ENCODE assay signal across 21 cellular contexts in the genomic region with DNA sequence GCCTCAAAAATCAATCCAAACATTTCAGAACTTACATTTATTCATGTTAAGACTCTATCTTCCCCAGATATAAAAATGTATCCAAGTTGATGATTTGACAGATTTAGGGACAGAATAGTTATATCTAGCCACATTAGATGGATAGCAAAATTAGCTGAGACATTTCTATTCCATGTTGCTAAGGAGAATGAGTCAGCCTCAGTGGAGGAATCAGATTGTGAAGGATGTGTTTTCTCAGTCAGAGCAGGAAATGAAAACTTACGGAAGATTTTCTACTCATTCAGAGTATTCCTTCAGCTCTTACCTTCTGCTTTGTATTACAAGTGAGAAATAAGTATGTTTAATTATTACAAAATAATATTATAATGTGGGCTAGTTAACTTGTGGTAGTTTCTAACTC.
DNase-seq lines count a peak whose midpoint lies in the region; ATAC-seq and TF ChIP-seq lines count a peak whose summit lies in the region.
"Had no signal": no experiment of that assay in that cellular context is flagged by ENCODE, and none has a peak within 500 bp of the region (broad histone marks: within the 10 kb centered on the region; RNA-seq: fewer than 3 reads in every experiment).

No MANE protein-coding gene starts in this region.

- H2BK12ac ChIP-seq in mesenchymal stem cell (ENCODE audit: low read length in 2 of 2): no peak overlapping the region

- no peaks in the 10 kb centered on the region for H3K9me3 ChIP-seq in GM23248 (ENCODE audit: low read depth)
- no peaks in the 10 kb centered on the region for H3K9me3 ChIP-seq in mesenchymal stem cell (ENCODE audit: control insufficient read depth, low read length)
- H3K9me3 ChIP-seq in sigmoid colon: no peaks in the 10 kb centered on the region
- H3K9me3 ChIP-seq: MG63 had no signal

- H2AFZ ChIP-seq in GM23248 (no peak overlapping the region), mesenchymal stem cell (ENCODE audit: low read depth, low read length) (no peak overlapping the region)

- no peaks in the 10 kb centered on the region for H3K79me2 ChIP-seq in GM23248 (ENCODE audit: insufficient read depth)

- no peak overlapping the region for H3K9ac ChIP-seq in GM23248
- H3K9ac ChIP-seq in mesenchymal stem cell (ENCODE audit: low read length): no peak overlapping the region

- intact Hi-C loops in sigmoid colon (cut with DNase I): no loop called here

- H2BK120ac ChIP-seq in mesenchymal stem cell (ENCODE audit: low read depth, low read length): no peak overlapping the region

- DNase-seq in GM23248 (peak; percentile 4), epithelial cell of esophagus (ENCODE audit: low read depth) (peak; percentile 7), mesenchymal stem cell (peak; percentile 13), hypothalamus (lab: John Stamatoyannopoulos, UW) (no peak), sigmoid colon (no peak)
- DNase-seq: Calu3; CD8-positive, alpha-beta memory T cell; DMS153; GOT3; MG63; NCI-H1048; NCI-H1417 treated with DMSO at 0.1 percent for 48 hours; NCI-H1930; NCI-H2227 treated with DMSO at 0.1 percent for 48 hours; NCI-H510A; NCI-H748 treated with DMSO at 0.1 percent for 48 hours; SIG-M5 had no signal

- H2AK5ac ChIP-seq in mesenchymal stem cell (ENCODE audit: low read length, severe bottlenecking): no peak overlapping the region

- H3K79me1 ChIP-seq in mesenchymal stem cell (replicated peaks; ENCODE audit: low read length, poor library complexity, severe bottlenecking): no peaks in the 10 kb centered on the region

- no peak for TF ChIP-seq POLR2A in sigmoid colon (IDR thresholded peaks at IDR 0.05)

- no peak overlapping the region for H3K14ac ChIP-seq in mesenchymal stem cell (ENCODE audit: low read length in 2 of 2)

- H3K4me1 ChIP-seq in GM23248 (ENCODE audit: insufficient read depth) (no peaks in the 10 kb centered on the region), mesenchymal stem cell (ENCODE audit: control insufficient read depth, insufficient read depth, low read depth, low read length) (no peaks in the 10 kb centered on the region), sigmoid colon (no peaks in the 10 kb centered on the region)

- no peak for TF ChIP-seq CTCF in epithelial cell of esophagus (IDR thresholded peaks at IDR 0.05; ENCODE audit: insufficient read depth, low read depth, low read length, missing control alignments)
- no peak for TF ChIP-seq CTCF in sigmoid colon (IDR thresholded peaks at IDR 0.05)

- H3K18ac ChIP-seq in mesenchymal stem cell (ENCODE audit: low read depth in 1 of 2, low read length in 2 of 2): no peak overlapping the region

- H3K36me3 ChIP-seq in GM23248 (ENCODE audit: low read depth): no peaks in the 10 kb centered on the region
- no peaks in the 10 kb centered on the region for H3K36me3 ChIP-seq in mesenchymal stem cell (ENCODE audit: control insufficient read depth in 1 of 2, insufficient read depth in 2 of 2, low read depth in 1 of 2, low read length in 2 of 2)
- no peaks in the 10 kb centered on the region for H3K36me3 ChIP-seq in sigmoid colon
- H3K36me3 ChIP-seq: MG63 had no signal

- H3F3A ChIP-seq in GM23248 (ENCODE audit: insufficient read depth): no peaks in the 10 kb centered on the region

- H3K23ac ChIP-seq in mesenchymal stem cell (ENCODE audit: low read length in 2 of 2): no peak overlapping the region

- 3 to 14% methylated on average over 1 of the region's 1 CpG for WGBS in GM23248 (ENCODE audit: low coverage in 1 of 2, low lambda C conversion rate in 2 of 2, missing lambda C conversion rate in 2 of 2), 2 experiments
- WGBS in mesenchymal stem cell: no CpG with 5 or more reads among the region's 1 CpG
- WGBS in sigmoid colon, 2 donors: 77 to 83% methylated on average over 1 of the region's 1 CpG

- H2BK5ac ChIP-seq in mesenchymal stem cell (ENCODE audit: low read depth, low read length, poor library complexity, severe bottlenecking): no peak overlapping the region

- no peak overlapping the region for H4K91ac ChIP-seq in mesenchymal stem cell (ENCODE audit: low read length)

- H4K8ac ChIP-seq in mesenchymal stem cell (ENCODE audit: low read length): no peak overlapping the region

- ATAC-seq in SK-N-SH treated with all-trans-retinoic acid at 6 μM for 48 hours: peak; percentile 82
- no peak for ATAC-seq in HG03095 (IDR thresholded peaks at IDR 0.05; ENCODE audit: unreplicated experiment)
- no peak for ATAC-seq in GM18520 (IDR thresholded peaks at IDR 0.05; ENCODE audit: unreplicated experiment)

- no peaks in the 10 kb centered on the region for H3K27me3 ChIP-seq in GM23248 (replicated peaks; ENCODE audit: insufficient read depth)
- no peaks in the 10 kb centered on the region for H3K27me3 ChIP-seq in mesenchymal stem cell (ENCODE audit: control insufficient read depth in 1 of 2, insufficient read depth in 1 of 2, low read length in 2 of 2)
- H3K27me3 ChIP-seq in sigmoid colon: no peaks in the 10 kb centered on the region
- H3K27me3 ChIP-seq: MG63 had no signal

- no peak overlapping the region for H2BK15ac ChIP-seq in mesenchymal stem cell (ENCODE audit: low read depth, poor library complexity, severe bottlenecking)

- in situ Hi-C loops in GM23248 (cut with MboI): no loop called here

- H3K4me3 ChIP-seq in GM23248 (no peak overlapping the region), epithelial cell of esophagus (ENCODE audit: low read length) (no peak overlapping the region), mesenchymal stem cell (ENCODE audit: insufficient read depth in 1 of 2, low read depth in 1 of 2, low read length in 2 of 2) (no peak overlapping the region), sigmoid colon (no peak overlapping the region)
- H3K4me3 ChIP-seq: MG63 had no signal

- H3K4me2 ChIP-seq in GM23248 (ENCODE audit: unreplicated experiment): no peak overlapping the region
- H3K4me2 ChIP-seq in mesenchymal stem cell (ENCODE audit: low read length, poor library complexity, severe bottlenecking): no peak overlapping the region

- H3K9me2 ChIP-seq in GM23248 (ENCODE audit: insufficient read depth): no peaks in the 10 kb centered on the region

- H3K27ac ChIP-seq in GM23248: no peak overlapping the region
- no peak overlapping the region for H3K27ac ChIP-seq in mesenchymal stem cell (ENCODE audit: low read length, poor library complexity, severe bottlenecking)
- H3K27ac ChIP-seq in sigmoid colon: no peak overlapping the region
- H3K27ac ChIP-seq: C4-2B had no signal

- no peak for TF ChIP-seq EP300 in sigmoid colon (IDR thresholded peaks at IDR 0.05)

- H4K20me1 ChIP-seq in GM23248 (ENCODE audit: insufficient read depth): no peaks in the 10 kb centered on the region

- no peak overlapping the region for H3K4ac ChIP-seq in mesenchymal stem cell (ENCODE audit: low read depth in 1 of 2, low read length in 2 of 2)

TF ChIP-seq in SK-N-SH treated with all-trans-retinoic acid at 6 μM for 48 hours, 23 proteins besides CTCF, POLR2A, EP300 and RAD21 (continues in another document):
- TF ChIP-seq PPARA (CRISPR knock-in tag; IDR thresholded peaks at IDR 0.05; ENCODE audit: borderline replicate concordance) (no peak), ZNF70 (CRISPR knock-in tag; IDR thresholded peaks at IDR 0.05) (no peak), BACH2 (CRISPR knock-in tag; IDR thresholded peaks at IDR 0.05; ENCODE audit: borderline replicate concordance) (no peak), OSR1 (CRISPR knock-in tag; IDR thresholded peaks at IDR 0.05) (no peak), ESRRG (CRISPR knock-in tag; IDR thresholded peaks at IDR 0.05) (no peak), ZNF8 (CRISPR knock-in tag; IDR thresholded peaks at IDR 0.05) (no peak), TCF4 (CRISPR knock-in tag; IDR thresholded peaks at IDR 0.05; ENCODE audit: borderline replicate concordance) (no peak), CSDC2 (CRISPR knock-in tag; IDR thresholded peaks at IDR 0.05) (no peak), ZC3H10 (CRISPR knock-in tag; IDR thresholded peaks at IDR 0.05) (no peak), SNAI2 (CRISPR knock-in tag; IDR thresholded peaks at IDR 0.05) (no peak), ZFP30 (CRISPR knock-in tag; IDR thresholded peaks at IDR 0.05) (no peak), RARB (CRISPR knock-in tag; IDR thresholded peaks at IDR 0.05) (no peak)
- TF ChIP-seq, protein P1, sequence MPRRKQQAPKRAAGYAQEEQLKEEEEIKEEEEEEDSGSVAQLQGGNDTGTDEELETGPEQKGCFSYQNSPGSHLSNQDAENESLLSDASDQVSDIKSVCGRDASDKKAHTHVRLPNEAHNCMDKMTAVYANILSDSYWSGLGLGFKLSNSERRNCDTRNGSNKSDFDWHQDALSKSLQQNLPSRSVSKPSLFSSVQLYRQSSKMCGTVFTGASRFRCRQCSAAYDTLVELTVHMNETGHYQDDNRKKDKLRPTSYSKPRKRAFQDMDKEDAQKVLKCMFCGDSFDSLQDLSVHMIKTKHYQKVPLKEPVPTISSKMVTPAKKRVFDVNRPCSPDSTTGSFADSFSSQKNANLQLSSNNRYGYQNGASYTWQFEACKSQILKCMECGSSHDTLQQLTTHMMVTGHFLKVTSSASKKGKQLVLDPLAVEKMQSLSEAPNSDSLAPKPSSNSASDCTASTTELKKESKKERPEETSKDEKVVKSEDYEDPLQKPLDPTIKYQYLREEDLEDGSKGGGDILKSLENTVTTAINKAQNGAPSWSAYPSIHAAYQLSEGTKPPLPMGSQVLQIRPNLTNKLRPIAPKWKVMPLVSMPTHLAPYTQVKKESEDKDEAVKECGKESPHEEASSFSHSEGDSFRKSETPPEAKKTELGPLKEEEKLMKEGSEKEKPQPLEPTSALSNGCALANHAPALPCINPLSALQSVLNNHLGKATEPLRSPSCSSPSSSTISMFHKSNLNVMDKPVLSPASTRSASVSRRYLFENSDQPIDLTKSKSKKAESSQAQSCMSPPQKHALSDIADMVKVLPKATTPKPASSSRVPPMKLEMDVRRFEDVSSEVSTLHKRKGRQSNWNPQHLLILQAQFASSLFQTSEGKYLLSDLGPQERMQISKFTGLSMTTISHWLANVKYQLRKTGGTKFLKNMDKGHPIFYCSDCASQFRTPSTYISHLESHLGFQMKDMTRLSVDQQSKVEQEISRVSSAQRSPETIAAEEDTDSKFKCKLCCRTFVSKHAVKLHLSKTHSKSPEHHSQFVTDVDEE (CRISPR knock-in tag; IDR thresholded peaks at IDR 0.05): no peak
- TF ChIP-seq, protein P2, sequence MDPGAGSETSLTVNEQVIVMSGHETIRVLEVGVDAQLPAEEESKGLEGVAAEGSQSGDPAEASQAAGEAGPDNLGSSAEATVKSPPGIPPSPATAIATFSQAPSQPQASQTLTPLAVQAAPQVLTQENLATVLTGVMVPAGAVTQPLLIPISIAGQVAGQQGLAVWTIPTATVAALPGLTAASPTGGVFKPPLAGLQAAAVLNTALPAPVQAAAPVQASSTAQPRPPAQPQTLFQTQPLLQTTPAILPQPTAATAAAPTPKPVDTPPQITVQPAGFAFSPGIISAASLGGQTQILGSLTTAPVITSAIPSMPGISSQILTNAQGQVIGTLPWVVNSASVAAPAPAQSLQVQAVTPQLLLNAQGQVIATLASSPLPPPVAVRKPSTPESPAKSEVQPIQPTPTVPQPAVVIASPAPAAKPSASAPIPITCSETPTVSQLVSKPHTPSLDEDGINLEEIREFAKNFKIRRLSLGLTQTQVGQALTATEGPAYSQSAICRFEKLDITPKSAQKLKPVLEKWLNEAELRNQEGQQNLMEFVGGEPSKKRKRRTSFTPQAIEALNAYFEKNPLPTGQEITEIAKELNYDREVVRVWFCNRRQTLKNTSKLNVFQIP (CRISPR knock-in tag; IDR thresholded peaks at IDR 0.05; ENCODE audit: borderline replicate concordance, low read depth): no peak

Comparison
In these comparisons a context has a peak if more than half of its experiments do, and no peak if none do; other contexts are left out.
1. DNase-seq: peak in GM23248 (single experiment), epithelial cell of esophagus (single experiment) and mesenchymal stem cell (single experiment); none in hypothalamus (0 of 51) and sigmoid colon (single experiment).